In the genomic region with DNA sequence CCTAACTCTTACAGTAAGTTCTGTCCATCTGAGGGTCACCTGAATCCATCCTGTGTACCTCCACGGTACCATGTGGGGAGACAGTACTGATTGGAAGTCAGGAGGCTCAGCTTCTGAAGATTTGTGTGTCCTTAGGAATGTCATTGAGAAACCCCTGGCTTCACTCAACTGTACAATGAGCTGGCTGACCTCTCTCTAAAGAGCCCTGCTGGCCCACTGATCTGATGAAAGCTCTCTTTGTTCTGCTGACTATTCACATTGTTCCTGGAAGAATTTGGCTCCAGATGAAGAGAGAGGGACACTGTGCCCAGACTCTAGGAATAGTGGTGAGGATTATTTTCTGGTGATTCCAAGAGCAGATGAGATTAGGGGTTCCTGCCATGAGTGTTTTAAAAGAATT, we compare ENCODE assay signal across 17 cellular contexts.
DNase-seq lines count a peak whose midpoint lies in the region; ATAC-seq and TF ChIP-seq lines count a peak whose summit lies in the region.
"Had no signal": no experiment of that assay in that cellular context is flagged by ENCODE, and none has a peak within 500 bp of the region (broad histone marks: within the 10 kb centered on the region; RNA-seq: fewer than 3 reads in every experiment).

No MANE protein-coding gene starts in this region.

- no peak overlapping the region for H3K4me3 ChIP-seq in NT2/D1 (ENCODE audit: insufficient read length, low read depth)
- H3K4me3 ChIP-seq in fibroblast of mammary gland (ENCODE audit: control insufficient read depth, low read depth, low read length) = no peak overlapping the region
- no peak overlapping the region for H3K4me3 ChIP-seq in mesodermal cell (ENCODE audit: extremely low read depth, insufficient read depth, low read length, poor library complexity, severe bottlenecking)
- no peak overlapping the region for H3K4me3 ChIP-seq in endodermal cell (ENCODE audit: low read length)
- H3K4me3 ChIP-seq: dorsolateral prefrontal cortex, heart right ventricle, prostate gland had no signal

- H3K27ac Mint-ChIP-seq in endodermal cell = no peak overlapping the region
- H3K27ac Mint-ChIP-seq: mesothelial cell of epicardium had no signal

- H3K4me1 Mint-ChIP-seq in endodermal cell = peaks cover 16% of the 10 kb centered on the region

- H3K27me3 Mint-ChIP-seq in endodermal cell (ENCODE audit: insufficient read depth) = no peaks in the 10 kb centered on the region

- TF ChIP-seq CTCF in fibroblast of mammary gland (conservative IDR thresholded peaks at IDR 0.05; ENCODE audit: control insufficient read depth, insufficient read depth, low read depth, low read length) (no peak), endodermal cell (conservative IDR thresholded peaks at IDR 0.05) (no peak)

- DNase-seq in Ammon's horn (ENCODE audit: low spot score) (peak; percentile 81), NT2/D1 (ENCODE audit: low read depth, low spot score) (peak; percentile 68), fibroblast of mammary gland (ENCODE audit: low read depth) (peak; percentile 51), NCI-H345 (lab: John Stamatoyannopoulos, UW) (no peak), endodermal cell (no peak)
- no peak for DNase-seq in activated CD4-positive, alpha-beta T cell treated with anti-CD3 and anti-CD28 coated beads for 4 hours
- DNase-seq: activated naive CD4-positive, alpha-beta T cell treated with anti-CD3 and anti-CD28 coated beads, Interleukin-2, amount 50 U/mL, for 16 hours; DMS53; heart right ventricle; NCI-H510A; stimulated activated CD4-positive, alpha-beta T cell treated with anti-CD3 and anti-CD28 coated beads, Interleukin-4, amount 100 ng/mL, for 24 hours; stimulated activated naive CD4-positive, alpha-beta T cell treated with Interleukin-2 at 50 U/mL for 16 hours had no signal

- no peaks in the 10 kb centered on the region for H3K9me3 ChIP-seq in NT2/D1 (ENCODE audit: insufficient read depth, low read length)
- no peaks in the 10 kb centered on the region for H3K9me3 ChIP-seq in mesodermal cell (ENCODE audit: control insufficient read depth, low read length)
- H3K9me3 ChIP-seq in endodermal cell (ENCODE audit: control insufficient read depth, low read length) = no peaks in the 10 kb centered on the region
- H3K9me3 ChIP-seq: heart right ventricle, prostate gland had no signal

- H3K9me3 Mint-ChIP-seq in endodermal cell = no peaks in the 10 kb centered on the region
- H3K9me3 Mint-ChIP-seq: mesothelial cell of epicardium had no signal

- H3K9ac ChIP-seq in NT2/D1 (ENCODE audit: insufficient read length, low read depth) (no peak overlapping the region), endodermal cell (ENCODE audit: extremely low read depth, low read length, poor library complexity, severe bottlenecking) (no peak overlapping the region)

- WGBS in mesodermal cell (ENCODE audit: insufficient coverage in 2 of 2), 2 experiments = 50% methylated on average over 1 of the region's 1 CpG; no CpG with 5 or more reads in 1 of the 2 experiments
- WGBS in endodermal cell (ENCODE audit: insufficient coverage in 1 of 2, insufficient read length in 1 of 2), 2 experiments = 81% methylated on average over 1 of the region's 1 CpG; no CpG with 5 or more reads in 1 of the 2 experiments

- H3K4me1 ChIP-seq in NT2/D1 (ENCODE audit: insufficient read depth, insufficient read length) (no peaks in the 10 kb centered on the region), mesodermal cell (ENCODE audit: control insufficient read depth, insufficient read depth, low read length, poor library complexity, severe bottlenecking) (no peaks in the 10 kb centered on the region), endodermal cell (ENCODE audit: control insufficient read depth, insufficient read depth, low read length) (no peaks in the 10 kb centered on the region)
- H3K4me1 ChIP-seq: heart right ventricle, prostate gland had no signal

- H3K27ac ChIP-seq in mesodermal cell (ENCODE audit: low read depth, low read length, severe bottlenecking) (peak overlapping the region; percentile 57), endodermal cell (ENCODE audit: low read depth, low read length) (no peak overlapping the region)
- H3K27ac ChIP-seq: heart right ventricle, prostate gland had no signal

- H3K36me3 ChIP-seq in NT2/D1 (ENCODE audit: insufficient read depth, insufficient read length, low read length) (no peaks in the 10 kb centered on the region), mesodermal cell (ENCODE audit: control insufficient read depth, insufficient read depth, low read length) (no peaks in the 10 kb centered on the region), endodermal cell (ENCODE audit: control insufficient read depth, insufficient read depth, low read length) (no peaks in the 10 kb centered on the region)
- H3K36me3 ChIP-seq: heart right ventricle, prostate gland had no signal

- no peak for ATAC-seq in GM21737 (IDR thresholded peaks at IDR 0.05; ENCODE audit: unreplicated experiment)

- H3K4me3 Mint-ChIP-seq in endodermal cell = no peak overlapping the region
- H3K4me3 Mint-ChIP-seq: mesothelial cell of epicardium had no signal

- H3K27me3 ChIP-seq in NT2/D1 (ENCODE audit: insufficient read depth, insufficient read length) = no peaks in the 10 kb centered on the region
- H3K27me3 ChIP-seq in endodermal cell (ENCODE audit: control insufficient read depth, insufficient read depth, low read length, poor library complexity, severe bottlenecking) = no peaks in the 10 kb centered on the region
- H3K27me3 ChIP-seq: dorsolateral prefrontal cortex, heart right ventricle had no signal

- H3K36me3 Mint-ChIP-seq in endodermal cell (ENCODE audit: low read depth) = no peaks in the 10 kb centered on the region
- H3K36me3 Mint-ChIP-seq: mesothelial cell of epicardium had no signal

Comparison
In these comparisons a context has a peak if more than half of its experiments do, and no peak if none do; other contexts are left out.
1. DNase-seq: peak in Ammon's horn (single experiment), NT2/D1 (single experiment) and fibroblast of mammary gland (single experiment); none in NCI-H345 (single experiment), activated CD4-positive, alpha-beta T cell treated with anti-CD3 and anti-CD28 coated beads for 4 hours (0 of 2) and endodermal cell (single experiment).